In genomic region chr4:34182346-34182745, GRCh38 we compare ENCODE assay signal across 25 cellular contexts.
DNase-seq lines count a peak whose midpoint lies in the region; ATAC-seq, FAIRE-seq and TF ChIP-seq lines count a peak whose summit lies in the region.
"Had no signal": no experiment of that assay in that cellular context is flagged by ENCODE, and none has a peak within 500 bp of the region (broad histone marks: within the 10 kb centered on the region; RNA-seq: fewer than 3 reads in every experiment).

No MANE protein-coding gene starts in this region.

- peaks cover 12% of the 10 kb centered on the region for H3K4me1 Mint-ChIP-seq in astrocyte (ENCODE audit: low read depth, unreplicated experiment)
- H3K4me1 Mint-ChIP-seq in endodermal cell: peaks cover 8% of the 10 kb centered on the region

- no peaks in the 10 kb centered on the region for H4K20me1 ChIP-seq in HepG2 (ENCODE audit: insufficient read depth, low read length)
- H4K20me1 ChIP-seq in astrocyte (ENCODE audit: insufficient read depth, low read length): no peaks in the 10 kb centered on the region

- DNase-seq in right lobe of liver (no peak), HepG2 (ENCODE audit: low spot score) (no peak), astrocyte (ENCODE audit: low read depth) (peak; percentile 39), foreskin fibroblast (peak; percentile 52 to 56), iPS-NIHi7 (ENCODE audit: extremely low spot score) (no peak), MV-4-11 (lab: John Stamatoyannopoulos, UW) (no peak), endodermal cell (no peak)
- DNase-seq: activated CD4-positive, alpha-beta T cell treated with anti-CD3 and anti-CD28 coated beads for 4 hours; activated naive CD4-positive, alpha-beta T cell treated with anti-CD3 and anti-CD28 coated beads, Interleukin-2, amount 50 U/mL, for 16 hours; effector CD8-positive, alpha-beta T cell; esophagus squamous epithelium; hippocampal formation; islet precursor cell; KG1; NCI-H1105; NCI-H2107; NCI-H526 had no signal

- TF ChIP-seq CTCF in right lobe of liver (IDR thresholded peaks at IDR 0.05): no peak
- no peak for TF ChIP-seq CTCF in HepG2 (CRISPR knock-in tag; IDR thresholded peaks at IDR 0.05)
- no peak for TF ChIP-seq CTCF in astrocyte (IDR thresholded peaks at IDR 0.05; ENCODE audit: insufficient read depth, low read depth, low read length)
- no peak for TF ChIP-seq CTCF in foreskin fibroblast (IDR thresholded peaks at IDR 0.05; ENCODE audit: low read depth, low read length)
- TF ChIP-seq CTCF in endodermal cell (conservative IDR thresholded peaks at IDR 0.05): no peak

- H3K27me3 ChIP-seq in right lobe of liver (no peaks in the 10 kb centered on the region), HepG2 (ENCODE audit: control insufficient read depth in 1 of 2, insufficient read depth in 2 of 2, low read length in 2 of 2) (no peaks in the 10 kb centered on the region; a peak in 1 of 5 replicates), astrocyte (ENCODE audit: insufficient read depth, low read length) (no peaks in the 10 kb centered on the region), endodermal cell (ENCODE audit: control insufficient read depth, insufficient read depth, low read length, poor library complexity, severe bottlenecking) (no peaks in the 10 kb centered on the region)
- H3K27me3 ChIP-seq: ascending aorta, esophagus squamous epithelium, right atrium auricular region, suprapubic skin, vagina had no signal

- H3K4me3 Mint-ChIP-seq in astrocyte (ENCODE audit: unreplicated experiment) (no peak overlapping the region), endodermal cell (no peak overlapping the region)

- no TSS peak for BruUV-seq in HepG2 (replicated peaks; lab: Mats Ljungman, UMichigan)

- H3K9me3 ChIP-seq in right lobe of liver (no peaks in the 10 kb centered on the region), HepG2 (ENCODE audit: low read length) (peaks cover 24% of the 10 kb centered on the region), astrocyte (ENCODE audit: insufficient read depth, low read depth, low read length) (no peaks in the 10 kb centered on the region), endodermal cell (ENCODE audit: control insufficient read depth, low read length) (no peaks in the 10 kb centered on the region)
- H3K9me3 ChIP-seq: ascending aorta, esophagus squamous epithelium, right atrium auricular region, suprapubic skin, vagina had no signal

- POLR2A ChIA-PET in HepG2 (lab: Yijun Ruan, JAX): no interaction called here

- H3K79me2 ChIP-seq in HepG2 (ENCODE audit: insufficient read depth, low read length): no peaks in the 10 kb centered on the region
- H3K79me2 ChIP-seq in astrocyte (ENCODE audit: insufficient read depth, low read length): no peaks in the 10 kb centered on the region

- TF ChIP-seq RAD21 in HepG2 (CRISPR knock-in tag; IDR thresholded peaks at IDR 0.05): no peak

- H3K9ac ChIP-seq in HepG2 (ENCODE audit: insufficient read depth, low read depth, low read length) (no peak overlapping the region), astrocyte (ENCODE audit: low read length) (no peak overlapping the region), endodermal cell (ENCODE audit: extremely low read depth, low read length, poor library complexity, severe bottlenecking) (no peak overlapping the region)

- TF ChIP-seq POLR2A in right lobe of liver (IDR thresholded peaks at IDR 0.05) (no peak), HepG2 (IDR thresholded peaks at IDR 0.05; ENCODE audit: insufficient read depth in 1 of 2, low read depth in 2 of 2, low read length in 2 of 2) (no peak)

- H3K27ac ChIP-seq in right lobe of liver (no peak overlapping the region), HepG2 (ENCODE audit: extremely low read length, insufficient read depth, low read length) (no peak overlapping the region), astrocyte (ENCODE audit: low read depth, low read length) (peak overlapping the region; percentile 83), endodermal cell (ENCODE audit: low read depth, low read length) (no peak overlapping the region)
- H3K27ac ChIP-seq: ascending aorta, C4-2B, esophagus squamous epithelium, right atrium auricular region, suprapubic skin, vagina had no signal

- peak in 3 of 4 donors; percentile 23 to 76 (median 69) for ATAC-seq in right lobe of liver
- ATAC-seq in HepG2: no peak
- ATAC-seq in HG02763 (IDR thresholded peaks at IDR 0.05; ENCODE audit: unreplicated experiment): no peak
- ATAC-seq: Right ventricle myocardium inferior had no signal

- H3K36me3 Mint-ChIP-seq in astrocyte (ENCODE audit: low read depth, unreplicated experiment) (no peaks in the 10 kb centered on the region), endodermal cell (ENCODE audit: low read depth) (no peaks in the 10 kb centered on the region)

- no peaks in the 10 kb centered on the region for H3K9me3 Mint-ChIP-seq in astrocyte (ENCODE audit: unreplicated experiment)
- no peaks in the 10 kb centered on the region for H3K9me3 Mint-ChIP-seq in endodermal cell

- H2AFZ ChIP-seq in HepG2 (ENCODE audit: low read length): no peak overlapping the region
- H2AFZ ChIP-seq in astrocyte (ENCODE audit: low read depth, low read length): no peak overlapping the region

- H3K27me3 Mint-ChIP-seq in astrocyte (ENCODE audit: low read depth, unreplicated experiment) (no peaks in the 10 kb centered on the region), endodermal cell (ENCODE audit: insufficient read depth) (no peaks in the 10 kb centered on the region)

- no peak overlapping the region for H3K4me2 ChIP-seq in HepG2 (ENCODE audit: low read depth, low read length)
- no peak overlapping the region for H3K4me2 ChIP-seq in astrocyte (ENCODE audit: low read length)

- in situ Hi-C loops in HepG2 (cut with HindIII; ENCODE audit: extremely low pct_ligation_motif_present, low pct_unique_long_range_greater_than_20kb): no loop called here

- TF ChIP-seq EP300 in HepG2 (IDR thresholded peaks at IDR 0.05; ENCODE audit: low read depth in 2 of 2, low read length in 2 of 2): no peak
- no peak for TF ChIP-seq EP300 in HepG2 (CRISPR knock-in tag; IDR thresholded peaks at IDR 0.05; ENCODE audit: borderline replicate concordance)

- no peak overlapping the region for H3K27ac Mint-ChIP-seq in astrocyte (ENCODE audit: unreplicated experiment)
- H3K27ac Mint-ChIP-seq in endodermal cell: no peak overlapping the region

- WGBS in right lobe of liver (ENCODE audit: insufficient coverage, low coverage, low lambda C conversion rate, missing lambda C conversion rate): 28% methylated on average over 4 of the region's 4 CpGs
- WGBS in HepG2 (ENCODE audit: low lambda C conversion rate): 7% methylated on average over 4 of the region's 4 CpGs
- 92 to 100% methylated on average over 3 to 4 of the region's 4 CpGs for WGBS in endodermal cell (ENCODE audit: insufficient coverage in 1 of 2, insufficient read length in 1 of 2), 2 experiments

- H3K4me3 ChIP-seq in right lobe of liver (no peak overlapping the region), HepG2 (replicated peaks in 1 of 3; ENCODE audit: insufficient read depth in 1 of 3, low read depth in 2 of 3, low read length in 3 of 3) (no peak overlapping the region), astrocyte (ENCODE audit: insufficient read depth, low read depth, low read length) (no peak overlapping the region), foreskin fibroblast (ENCODE audit: low read depth in 1 of 2, low read length in 2 of 2) (no peak overlapping the region), endodermal cell (ENCODE audit: low read length) (no peak overlapping the region)
- H3K4me3 ChIP-seq: ascending aorta, esophagus squamous epithelium, right atrium auricular region, suprapubic skin, vagina had no signal

- H3K4me1 ChIP-seq in right lobe of liver: no peaks in the 10 kb centered on the region
- no peaks in the 10 kb centered on the region for H3K4me1 ChIP-seq in HepG2 (ENCODE audit: insufficient read depth, low read length)
- H3K4me1 ChIP-seq in astrocyte (ENCODE audit: insufficient read depth, low read length): peaks cover 12% of the 10 kb centered on the region
- no peaks in the 10 kb centered on the region for H3K4me1 ChIP-seq in endodermal cell (ENCODE audit: control insufficient read depth, insufficient read depth, low read length)
- H3K4me1 ChIP-seq: ascending aorta, esophagus squamous epithelium, right atrium auricular region, suprapubic skin, vagina had no signal

- H3K36me3 ChIP-seq in right lobe of liver: no peaks in the 10 kb centered on the region
- H3K36me3 ChIP-seq in HepG2 (replicated peaks in 1 of 2; ENCODE audit: control insufficient read depth in 1 of 2, insufficient read depth in 2 of 2, low read length in 2 of 2): no peaks in the 10 kb centered on the region
- no peaks in the 10 kb centered on the region for H3K36me3 ChIP-seq in astrocyte (ENCODE audit: insufficient read depth, low read length)
- H3K36me3 ChIP-seq in endodermal cell (ENCODE audit: control insufficient read depth, insufficient read depth, low read length): no peaks in the 10 kb centered on the region
- H3K36me3 ChIP-seq: ascending aorta, esophagus squamous epithelium, right atrium auricular region, suprapubic skin, vagina had no signal

- FAIRE-seq in HepG2 (lab: Jason Lieb, UNC) (no peak), astrocyte (lab: Jason Lieb, UNC) (no peak)
- FAIRE-seq: G401.6 had no signal

- intact Hi-C loops in right lobe of liver (cut with DNase I): no loop called here
- intact Hi-C loops in HepG2 (cut with micrococcal nuclease; ENCODE audit: unreplicated experiment): no loop called here

- CTCF ChIA-PET in HepG2 (lab: Yijun Ruan, JAX; ENCODE audit: low intra/inter-chr PET ratio, low total read pairs): no interaction called here

TF ChIP-seq in HepG2, 621 proteins besides CTCF, POLR2A, EP300 and RAD21 (continues in another document):
- no peak for TF ChIP-seq PHF5A (CRISPR knock-in tag; IDR thresholded peaks at IDR 0.05; ENCODE audit: low read depth, unreplicated experiment)
- TF ChIP-seq CAMTA2 (CRISPR knock-in tag; IDR thresholded peaks at IDR 0.05; ENCODE audit: borderline replicate concordance): no peak
- no peak for TF ChIP-seq SALL2 (CRISPR knock-in tag; IDR thresholded peaks at IDR 0.05)
- TF ChIP-seq ZFP82 (CRISPR knock-in tag; IDR thresholded peaks at IDR 0.05; ENCODE audit: borderline replicate concordance): no peak
- TF ChIP-seq ATM (IDR thresholded peaks at IDR 0.05; ENCODE audit: borderline replicate concordance): no peak
- no peak for TF ChIP-seq ZNF225 (CRISPR knock-in tag; IDR thresholded peaks at IDR 0.05)
- TF ChIP-seq ERF (CRISPR knock-in tag; IDR thresholded peaks at IDR 0.05): no peak
- TF ChIP-seq HDAC1 (CRISPR knock-in tag; IDR thresholded peaks at IDR 0.05): no peak
- no peak for TF ChIP-seq ZNF430 (CRISPR knock-in tag; IDR thresholded peaks at IDR 0.05)
- no peak for TF ChIP-seq ZNF441 (CRISPR knock-in tag; IDR thresholded peaks at IDR 0.05; ENCODE audit: borderline replicate concordance)

Comparison
In these comparisons a context has a peak if more than half of its experiments do, and no peak if none do; other contexts are left out.
1. ATAC-seq: peak in right lobe of liver (3 of 4); none in HepG2 (single experiment) and HG02763 (single experiment).
2. DNase-seq: peak in astrocyte (single experiment) and foreskin fibroblast (2 of 2); none in right lobe of liver (0 of 3), HepG2 (single experiment), iPS-NIHi7 (single experiment), MV-4-11 (single experiment) and endodermal cell (single experiment).